ENCODE assay signal across 8 cellular contexts in the genomic region with DNA sequence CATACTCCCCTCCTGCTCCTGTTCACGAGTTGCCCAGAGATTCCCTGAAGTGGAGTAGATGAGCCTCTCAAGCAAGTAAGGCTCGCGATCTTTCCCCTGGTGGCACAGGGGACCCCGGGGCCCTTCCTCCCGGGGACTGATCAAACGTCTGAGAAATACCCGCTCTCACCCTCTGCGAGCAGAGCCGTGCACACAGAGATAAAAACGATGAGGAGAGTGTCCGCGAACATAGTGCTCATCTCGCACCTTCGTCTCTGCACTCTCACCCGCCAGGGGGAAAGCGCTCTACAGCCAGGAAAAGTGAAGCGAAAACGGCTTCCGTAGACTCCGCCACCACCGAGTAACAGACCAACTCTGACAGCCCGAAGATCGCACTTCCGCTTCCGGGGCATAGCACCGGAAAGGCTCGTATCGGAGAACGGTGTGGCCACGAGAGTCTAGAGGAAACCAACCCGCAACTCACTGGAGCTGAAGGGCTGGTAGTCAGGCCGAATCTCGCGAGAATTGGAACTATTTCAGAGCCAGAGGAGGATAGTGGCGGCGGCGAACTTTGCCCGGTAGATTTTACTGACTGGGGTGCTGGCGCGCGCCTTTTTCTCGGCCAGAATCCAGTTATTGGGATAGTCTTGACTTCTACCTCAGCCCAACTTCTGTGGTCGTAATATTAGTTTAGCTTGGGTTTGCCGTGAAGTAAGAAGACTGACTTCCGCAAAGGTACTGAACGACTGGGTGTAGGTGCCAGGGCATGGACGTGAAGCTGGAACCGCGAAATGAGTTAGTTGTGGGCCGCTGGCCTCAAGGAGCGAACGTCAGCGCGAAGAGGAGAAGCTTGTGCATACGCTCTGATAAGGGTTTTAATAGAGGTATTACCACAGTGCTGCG. TPM values are rescaled to one million over a fixed set of nuclear protein-coding genes. Genes with fewer than 3 reads are reported as not detected.
DNase-seq lines count a peak whose midpoint lies in the region; ATAC-seq lines count a peak whose summit lies in the region.

A gene with protein sequence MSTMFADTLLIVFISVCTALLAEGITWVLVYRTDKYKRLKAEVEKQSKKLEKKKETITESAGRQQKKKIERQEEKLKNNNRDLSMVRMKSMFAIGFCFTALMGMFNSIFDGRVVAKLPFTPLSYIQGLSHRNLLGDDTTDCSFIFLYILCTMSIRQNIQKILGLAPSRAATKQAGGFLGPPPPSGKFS (minus strand): TSS at position 356 of the 882 bp plus-strand sequence. CDS start 117 bp downstream, at position 239.

- H3K27me3 Mint-ChIP-seq in activated CD4-positive, alpha-beta T cell treated with anti-CD3 and anti-CD28 coated beads, Interleukin-2, amount 10 ng/mL, durations not matched to agents 7 days and 5 days, result no peaks in the 10 kb centered on the region

- peak within 1 kb of the TSS; percentile 98 for H3K27ac Mint-ChIP-seq in activated CD4-positive, alpha-beta T cell treated with anti-CD3 and anti-CD28 coated beads, Interleukin-2, amount 10 ng/mL, durations not matched to agents 7 days and 5 days

- peak; percentile 100 for ATAC-seq in GM19324 (IDR thresholded peaks at IDR 0.05; ENCODE audit: low FRiP score, unreplicated experiment)
- ATAC-seq in HG03469 (IDR thresholded peaks at IDR 0.05; ENCODE audit: unreplicated experiment), result peak; percentile 100
- ATAC-seq in left colon, result peak; percentile 98

- DNase-seq in C1 segment of cervical spinal cord (lab: John Stamatoyannopoulos, UW) (peak; percentile 52 to 96 (median 94)), NCI-H69 (lab: John Stamatoyannopoulos, UW) (peak; percentile 99), cortex of kidney (lab: John Stamatoyannopoulos, UW) (peak; percentile 52), left colon (peak; percentile 92 to 98)
- DNase-seq in activated CD4-positive, alpha-beta T cell treated with anti-CD3 and anti-CD28 coated beads, Interleukin-2, amount 10 ng/mL, durations not matched to agents 7 days and 5 days, result peak; percentile 98
- DNase-seq in stimulated activated CD4-positive, alpha-beta T cell treated with anti-CD3 and anti-CD28 coated beads, Interleukin-1b, Interleukin-23, amount 100 ng/mL, for 48 hours, result peak; percentile 95

- no peaks in the 10 kb centered on the region for H3K9me3 Mint-ChIP-seq in activated CD4-positive, alpha-beta T cell treated with anti-CD3 and anti-CD28 coated beads, Interleukin-2, amount 10 ng/mL, durations not matched to agents 7 days and 5 days

- CTCF ChIA-PET in activated CD4-positive, alpha-beta T cell treated with anti-CD3 and anti-CD28 coated beads, Interleukin-2, amount 10 ng/mL, durations not matched to agents 7 days and 5 days (lab: Charles Lee), result interaction anchor here (0.7 to 1.8 kb wide), 7 partner anchors 9 to 138 kb away, joined by 3 to 5 read pairs (median 4); partner anchors contain the start of gene UCK2

- H3K36me3 Mint-ChIP-seq in activated CD4-positive, alpha-beta T cell treated with anti-CD3 and anti-CD28 coated beads, Interleukin-2, amount 10 ng/mL, durations not matched to agents 7 days and 5 days (ENCODE audit: low read depth), result peaks cover 50% of the 10 kb centered on the region

- H3K4me3 Mint-ChIP-seq in activated CD4-positive, alpha-beta T cell treated with anti-CD3 and anti-CD28 coated beads, Interleukin-2, amount 10 ng/mL, durations not matched to agents 7 days and 5 days, result peak within 1 kb of the TSS; percentile 96

- peaks cover 50% of the 10 kb centered on the region for H3K4me1 Mint-ChIP-seq in activated CD4-positive, alpha-beta T cell treated with anti-CD3 and anti-CD28 coated beads, Interleukin-2, amount 10 ng/mL, durations not matched to agents 7 days and 5 days

- POLR2A ChIA-PET in activated CD4-positive, alpha-beta T cell treated with anti-CD3 and anti-CD28 coated beads, Interleukin-2, amount 10 ng/mL, durations not matched to agents 7 days and 5 days (lab: Charles Lee), result interaction anchor here (0.6 to 1.3 kb wide), 2 partner anchors 60 to 74 kb away, joined by 3 read pairs; no protein-coding TSS in a partner anchor

- intact Hi-C loops in left colon (cut with DNase I, micrococcal nuclease), result loop anchor here in 1 of 2 donors (5.0 kb wide), 1 partner anchor 66 kb away; no protein-coding TSS in a partner anchor

RNA-seq across cellular contexts. Expression of the gene that starts here (rescaled TPM):
- 100 to 1,000 TPM in 1 of 2 experiments, 10 to 100 TPM in 1; 93.3 to 102 TPM for total RNA-seq in activated CD4-positive, alpha-beta T cell treated with anti-CD3 and anti-CD28 coated beads, Interleukin-2, amount 10 ng/mL, durations not matched to agents 7 days and 5 days
- total RNA-seq in left colon, result 100 to 1,000 TPM; 165 to 216 TPM

Comparison
In these comparisons a context has a peak if more than half of its experiments do, and no peak if none do; other contexts are left out.
1. Peak in every context shown above with its lines: DNase-seq and ATAC-seq.